ENCODE assay signal across 12 cellular contexts in the genomic region with DNA sequence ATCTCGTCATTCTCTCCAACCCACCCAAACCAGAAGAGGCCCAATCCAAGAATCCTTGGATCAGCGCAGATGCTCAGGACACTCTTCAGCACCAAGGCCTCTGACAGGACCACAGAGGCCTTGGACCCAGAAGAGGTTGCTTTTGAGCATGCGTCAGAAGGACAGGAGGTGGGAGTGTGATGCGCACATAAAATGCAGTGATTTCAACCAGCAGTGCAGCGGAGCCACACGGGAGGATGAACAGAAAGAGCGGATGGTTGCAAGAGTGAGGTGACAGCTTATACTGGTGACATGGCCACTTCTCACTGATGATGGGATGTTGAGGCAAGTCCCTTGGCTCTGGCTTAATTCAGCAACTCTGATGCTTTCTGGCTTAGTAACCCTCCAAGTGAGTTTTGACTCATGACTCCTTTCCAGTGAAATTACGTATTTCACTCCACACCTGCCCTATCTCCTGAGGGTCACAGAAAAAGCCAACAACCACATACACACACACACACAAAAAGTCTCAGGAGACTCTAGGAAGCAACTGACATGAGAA. TPM values are rescaled to one million over a fixed set of nuclear protein-coding genes. Genes with fewer than 3 reads are reported as not detected.
DNase-seq lines count a peak whose midpoint lies in the region; ATAC-seq and TF ChIP-seq lines count a peak whose summit lies in the region.
"Had no signal": no experiment of that assay in that cellular context is flagged by ENCODE, and none has a peak within 500 bp of the region (broad histone marks: within the 10 kb centered on the region; RNA-seq: fewer than 3 reads in every experiment).

No MANE protein-coding gene starts in this region.

- H3K36me3 Mint-ChIP-seq in activated T-helper 2 cell treated with anti-CD3 and anti-CD28 coated beads, Interferon-gamma antibody, Interleukin-2, Interleukin-4, amounts not matched to agents 10 μg/mL and 5 μg/mL and 100 μg/mL, durations not matched to agents 14 hours and 24 hours and 36 hours (ENCODE audit: low read depth): peaks cover 17% of the 10 kb centered on the region
- peaks cover 7% of the 10 kb centered on the region for H3K36me3 Mint-ChIP-seq in natural killer cell treated with Interleukin-12 subunit alpha and Interleukin-12 subunit beta and Interleukin-15 and Interleukin-18, amount 100 ng/mL, for 72 hours

- peaks cover 0 to 13% (median 3%) of the 10 kb centered on the region in 3 donors for H3K36me3 ChIP-seq in skeletal muscle tissue (ENCODE audit: control insufficient read depth in 3 of 3, insufficient read depth in 3 of 3, low read length in 3 of 3)

- peak overlapping the region; percentile 63 to 73 (median 64) for H3K9ac ChIP-seq in skeletal muscle tissue (ENCODE audit: low read depth in 1 of 3, low read length in 3 of 3)

- H3K27me3 Mint-ChIP-seq in activated T-helper 2 cell treated with anti-CD3 and anti-CD28 coated beads, Interferon-gamma antibody, Interleukin-2, Interleukin-4, amounts not matched to agents 10 μg/mL and 5 μg/mL and 100 μg/mL, durations not matched to agents 14 hours and 24 hours and 36 hours (ENCODE audit: low read depth): no peaks in the 10 kb centered on the region
- no peaks in the 10 kb centered on the region for H3K27me3 Mint-ChIP-seq in natural killer cell treated with Interleukin-12 subunit alpha and Interleukin-12 subunit beta and Interleukin-15 and Interleukin-18, amount 100 ng/mL, for 72 hours
- H3K27me3 Mint-ChIP-seq: activated B cell treated with CpG ODN at 0.5 μM for 24 hours had no signal

- H3K27me3 ChIP-seq in skeletal muscle tissue (ENCODE audit: control insufficient read depth in 3 of 3, insufficient read depth in 3 of 3, low read length in 3 of 3): no peaks in the 10 kb centered on the region

- H3K4me3 ChIP-seq in skeletal muscle tissue (ENCODE audit: low read length in 3 of 3): peak overlapping the region in 1 of 3 donors; percentile 8

- intact Hi-C loops in activated T-helper 2 cell treated with anti-CD3 and anti-CD28 coated beads, Interferon-gamma antibody, Interleukin-2, Interleukin-4, amounts not matched to agents 10 μg/mL and 5 μg/mL and 100 μg/mL, durations not matched to agents 14 hours and 24 hours and 36 hours (cut with micrococcal nuclease): no loop called here

- H3K9me3 ChIP-seq in skeletal muscle tissue (ENCODE audit: control insufficient read depth in 3 of 3, low read length in 3 of 3): no peaks in the 10 kb centered on the region

- H3K4me1 Mint-ChIP-seq in activated T-helper 2 cell treated with anti-CD3 and anti-CD28 coated beads, Interferon-gamma antibody, Interleukin-2, Interleukin-4, amounts not matched to agents 10 μg/mL and 5 μg/mL and 100 μg/mL, durations not matched to agents 14 hours and 24 hours and 36 hours (ENCODE audit: low read depth): peaks cover 13% of the 10 kb centered on the region
- H3K4me1 Mint-ChIP-seq in natural killer cell treated with Interleukin-12 subunit alpha and Interleukin-12 subunit beta and Interleukin-15 and Interleukin-18, amount 100 ng/mL, for 72 hours (ENCODE audit: low read depth in 2 of 2): no peaks in the 10 kb centered on the region
- H3K4me1 Mint-ChIP-seq: activated B cell treated with CpG ODN at 0.5 μM for 24 hours had no signal

- no peak overlapping the region for H3K4me3 Mint-ChIP-seq in activated T-helper 2 cell treated with anti-CD3 and anti-CD28 coated beads, Interferon-gamma antibody, Interleukin-2, Interleukin-4, amounts not matched to agents 10 μg/mL and 5 μg/mL and 100 μg/mL, durations not matched to agents 14 hours and 24 hours and 36 hours (ENCODE audit: low read depth)
- H3K4me3 Mint-ChIP-seq in natural killer cell treated with Interleukin-12 subunit alpha and Interleukin-12 subunit beta and Interleukin-15 and Interleukin-18, amount 100 ng/mL, for 72 hours: no peak overlapping the region
- H3K4me3 Mint-ChIP-seq: activated B cell treated with CpG ODN at 0.5 μM for 24 hours had no signal

- no peak for TF ChIP-seq CTCF in C4-2B (conservative IDR thresholded peaks at IDR 0.05)

- H3K27ac Mint-ChIP-seq in activated T-helper 2 cell treated with anti-CD3 and anti-CD28 coated beads, Interferon-gamma antibody, Interleukin-2, Interleukin-4, amounts not matched to agents 10 μg/mL and 5 μg/mL and 100 μg/mL, durations not matched to agents 14 hours and 24 hours and 36 hours: peak overlapping the region; percentile 56
- H3K27ac Mint-ChIP-seq in natural killer cell treated with Interleukin-12 subunit alpha and Interleukin-12 subunit beta and Interleukin-15 and Interleukin-18, amount 100 ng/mL, for 72 hours: peak overlapping the region in 1 of 2 donors; percentile 30
- H3K27ac Mint-ChIP-seq: activated B cell treated with CpG ODN at 0.5 μM for 24 hours had no signal

- no peaks in the 10 kb centered on the region for H3K9me3 Mint-ChIP-seq in activated T-helper 2 cell treated with anti-CD3 and anti-CD28 coated beads, Interferon-gamma antibody, Interleukin-2, Interleukin-4, amounts not matched to agents 10 μg/mL and 5 μg/mL and 100 μg/mL, durations not matched to agents 14 hours and 24 hours and 36 hours
- H3K9me3 Mint-ChIP-seq in natural killer cell treated with Interleukin-12 subunit alpha and Interleukin-12 subunit beta and Interleukin-15 and Interleukin-18, amount 100 ng/mL, for 72 hours: no peaks in the 10 kb centered on the region
- H3K9me3 Mint-ChIP-seq: activated B cell treated with CpG ODN at 0.5 μM for 24 hours had no signal

- peaks cover 77 to 89% (median 83%) of the 10 kb centered on the region in 3 donors for H3K4me1 ChIP-seq in skeletal muscle tissue (ENCODE audit: control insufficient read depth in 3 of 3, insufficient read depth in 3 of 3, low read length in 3 of 3)

- no peak for ATAC-seq in natural killer cell treated with Interleukin-12 subunit alpha and Interleukin-12 subunit beta and Interleukin-15 and Interleukin-18, amount 100 ng/mL, for 72 hours
- ATAC-seq in HG02678 (IDR thresholded peaks at IDR 0.05; ENCODE audit: unreplicated experiment): no peak

- H3K27ac ChIP-seq in C4-2B (peak overlapping the region; percentile 52), skeletal muscle tissue (ENCODE audit: low read depth, low read length) (peak overlapping the region; percentile 89)

- DNase-seq in activated T-helper 2 cell treated with anti-CD3 and anti-CD28 coated beads, Interferon-gamma antibody, Interleukin-2, Interleukin-4, amounts not matched to agents 10 μg/mL and 5 μg/mL and 100 μg/mL, durations not matched to agents 14 hours and 24 hours and 36 hours (ENCODE audit: low spot score): no peak
- DNase-seq in left kidney (ENCODE audit: low read depth, low spot score): peak; percentile 62
- no peak for DNase-seq in kidney glomerular epithelial cell (lab: John Stamatoyannopoulos, UW)
- no peak for DNase-seq in natural killer cell treated with Interleukin-12 subunit alpha and Interleukin-12 subunit beta and Interleukin-15 and Interleukin-18, amount 100 ng/mL, for 72 hours (ENCODE audit: low spot score)
- DNase-seq: activated B cell treated with CpG ODN at 0.5 μM for 24 hours, DMS79 treated with DMSO at 0.1 percent for 48 hours, NCI-H1417, NCI-H446 treated with DMSO at 0.1 percent for 48 hours, OCI-M1 had no signal

RNA-seq across cellular contexts. Expression of gene ERN1, which starts 25.2 kb away (rescaled TPM):
- total RNA-seq in activated T-helper 2 cell treated with anti-CD3 and anti-CD28 coated beads, Interferon-gamma antibody, Interleukin-2, Interleukin-4, amounts not matched to agents 10 μg/mL and 5 μg/mL and 100 μg/mL, durations not matched to agents 14 hours and 24 hours and 36 hours: 91.0 and 93.4 TPM in 2 replicates
- 5.7 TPM for total RNA-seq in skeletal muscle tissue
- total RNA-seq in natural killer cell treated with Interleukin-12 subunit alpha and Interleukin-12 subunit beta and Interleukin-15 and Interleukin-18, amount 100 ng/mL, for 72 hours: 100 to 1,000 TPM; 131 TPM

Comparison
In these comparisons a context has a peak if more than half of its experiments do, and no peak if none do; other contexts are left out.
1. RNA of gene ERN1, which starts 25.2 kb away (total RNA-seq): 131 TPM in natural killer cell treated with Interleukin-12 subunit alpha and Interleukin-12 subunit beta and Interleukin-15 and Interleukin-18, amount 100 ng/mL, for 72 hours and 91.0 to 93.4 TPM in activated T-helper 2 cell treated with anti-CD3 and anti-CD28 coated beads, Interferon-gamma antibody, Interleukin-2, Interleukin-4, amounts not matched to agents 10 μg/mL and 5 μg/mL and 100 μg/mL, durations not matched to agents 14 hours and 24 hours and 36 hours; 5.7 TPM in skeletal muscle tissue (single experiment); every median in the first group is over 10 times any median in the second.